ENCODE assay signal across 1 cellular context in the genomic region with DNA sequence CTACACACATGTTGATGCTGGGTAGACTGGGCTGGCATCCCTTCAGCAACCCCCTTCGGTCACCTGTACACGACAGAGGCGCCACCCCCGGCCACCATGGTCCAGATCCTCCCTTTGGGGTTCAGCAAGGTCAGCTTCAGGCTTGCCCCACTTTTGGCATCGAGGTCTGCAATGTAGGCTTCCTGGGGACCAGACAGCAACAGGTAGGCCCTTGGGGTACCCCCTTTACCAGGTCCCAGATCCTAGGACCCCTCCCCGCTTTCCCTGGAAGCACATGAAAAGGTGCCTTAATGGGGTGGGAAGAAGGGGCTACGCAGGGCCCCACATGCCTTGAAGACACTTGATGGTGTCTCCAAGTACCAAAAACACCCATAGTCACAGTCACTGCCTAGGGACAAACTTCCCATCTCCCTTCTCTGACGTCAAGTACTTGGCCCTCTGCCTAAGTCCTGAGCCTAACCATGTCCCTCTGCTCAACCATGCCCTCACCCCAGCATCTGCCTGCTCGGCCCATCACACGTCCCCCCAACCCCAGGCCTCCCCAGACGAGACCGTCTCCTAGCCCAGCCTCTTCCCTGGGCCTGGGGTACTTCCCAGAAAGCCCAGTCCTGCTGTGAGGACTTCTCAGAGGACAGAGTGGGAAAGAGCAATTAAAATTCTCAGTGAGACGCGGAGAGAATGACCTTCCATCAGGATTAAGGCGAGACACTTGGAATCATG.
TF ChIP-seq lines count a peak whose summit lies in the region.

No MANE protein-coding gene starts in this region.

TF ChIP-seq in IMR-90, 13 proteins besides CTCF, POLR2A, EP300 and RAD21:
- TF ChIP-seq MAFK (IDR thresholded peaks at IDR 0.05; ENCODE audit: low read depth, low read length) (no peak), MAZ (IDR thresholded peaks at IDR 0.05; ENCODE audit: borderline replicate concordance, low read depth, low read length) (no peak), BHLHE40 (IDR thresholded peaks at IDR 0.05; ENCODE audit: low read depth, low read length) (no peak), USF2 (IDR thresholded peaks at IDR 0.05; ENCODE audit: low read depth, low read length) (no peak)
